Comparison of ENCODE assay signal across 8 cellular contexts in the genomic region with DNA sequence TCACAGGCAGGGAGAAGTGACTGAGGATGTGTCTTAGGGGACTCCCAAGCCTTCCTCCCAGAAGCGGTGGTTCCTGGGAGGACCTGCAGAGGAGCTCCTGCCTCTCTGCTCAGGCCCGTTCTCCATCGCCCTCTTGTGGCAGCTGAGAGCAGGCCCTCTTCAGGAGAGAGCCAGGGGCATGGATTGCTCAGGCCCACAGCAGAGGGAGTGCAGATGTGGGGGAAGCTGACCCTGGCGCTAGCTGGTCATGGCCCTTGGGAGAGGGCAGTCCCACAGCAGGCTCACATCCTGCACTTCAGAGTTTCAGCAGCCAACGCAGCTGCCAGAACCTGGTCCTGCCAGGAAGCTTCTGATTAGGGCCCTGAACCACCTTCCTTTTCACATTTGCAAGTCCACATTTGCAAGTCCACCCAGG.
DNase-seq lines count a peak whose midpoint lies in the region; ATAC-seq and TF ChIP-seq lines count a peak whose summit lies in the region.

No MANE protein-coding gene starts in this region.

- no peaks in the 10 kb centered on the region for H3K27me3 Mint-ChIP-seq in chondrocyte (ENCODE audit: low read depth)

- WGBS in lung, 2 donors, result 32 to 47% methylated on average over 5 of the region's 5 CpGs

- no peak overlapping the region for H3K27ac Mint-ChIP-seq in chondrocyte (ENCODE audit: unreplicated experiment)

- H3K4me1 Mint-ChIP-seq in chondrocyte (ENCODE audit: low read depth), result peaks cover 9% of the 10 kb centered on the region

- peak; percentile 80 for TF ChIP-seq CTCF in chondrocyte (IDR thresholded peaks at IDR 0.05)
- TF ChIP-seq CTCF in lung (IDR thresholded peaks at IDR 0.05; ENCODE audit: control extremely low read depth, extremely low read depth), result peak; percentile 30

- H3K4me3 ChIP-seq in lung, result no peak overlapping the region

- H3K27me3 ChIP-seq in lung (ENCODE audit: control insufficient read depth, insufficient read depth), result no peaks in the 10 kb centered on the region

- peaks cover 0 to 4% of the 10 kb centered on the region in 2 donors for H3K4me1 ChIP-seq in lung (ENCODE audit: control insufficient read depth in 2 of 2, insufficient read depth in 2 of 2, low read length in 2 of 2)

- DNase-seq in NCI-H1436 (lab: John Stamatoyannopoulos, UW), result peak; percentile 54
- DNase-seq in NCI-H1436 treated with DMSO at 0.1 percent for 48 hours (lab: John Stamatoyannopoulos, UW), result no peak
- peak; percentile 49 for DNase-seq in NCI-H2196 (lab: John Stamatoyannopoulos, UW; ENCODE audit: unreplicated experiment)
- peak; percentile 59 for DNase-seq in activated CD4-positive, CD25-positive, alpha-beta regulatory T cell treated with anti-CD3 and anti-CD28 coated beads, Interleukin-2, amount 50 U/mL, for 16 hours (ENCODE audit: low read depth, low spot score)
- no peak for DNase-seq in chondrocyte (ENCODE audit: low spot score)
- DNase-seq in lung (ENCODE audit: low spot score), result peak; percentile 66
- DNase-seq in stimulated activated CD8-positive, alpha-beta memory T cell treated with anti-CD3 and anti-CD28 coated beads, Interleukin-4, amount 100 ng/mL, for 48 hours, result peak; percentile 85

- H3K36me3 Mint-ChIP-seq in chondrocyte (ENCODE audit: low read depth), result no peaks in the 10 kb centered on the region

- H3K9me3 Mint-ChIP-seq in chondrocyte (ENCODE audit: low read depth), result no peaks in the 10 kb centered on the region

- H3K36me3 ChIP-seq in lung (ENCODE audit: control insufficient read depth in 2 of 2, insufficient read depth in 2 of 2, low read length in 2 of 2), result no peaks in the 10 kb centered on the region

- no peak overlapping the region for H3K4me3 Mint-ChIP-seq in chondrocyte (ENCODE audit: unreplicated experiment)

- H3K27ac ChIP-seq in lung (ENCODE audit: low read depth in 1 of 2, low read length in 1 of 2), result peak overlapping the region in 1 of 2 donors; percentile 2

- ATAC-seq in HG02763 (IDR thresholded peaks at IDR 0.05; ENCODE audit: unreplicated experiment), result peak; percentile 41
- ATAC-seq in lung (ENCODE audit: insufficient read depth, low FRiP score), result no peak

- no peaks in the 10 kb centered on the region for H3K9me3 ChIP-seq in lung (ENCODE audit: control insufficient read depth in 2 of 2, insufficient read depth in 1 of 2, low read length in 1 of 2)

Comparison
In these comparisons a context has a peak if more than half of its experiments do, and no peak if none do; other contexts are left out.
1. DNase-seq: peak in NCI-H1436 (single experiment), NCI-H2196 (single experiment), activated CD4-positive, CD25-positive, alpha-beta regulatory T cell treated with anti-CD3 and anti-CD28 coated beads, Interleukin-2, amount 50 U/mL, for 16 hours (single experiment), lung (single experiment) and stimulated activated CD8-positive, alpha-beta memory T cell treated with anti-CD3 and anti-CD28 coated beads, Interleukin-4, amount 100 ng/mL, for 48 hours (single experiment); none in NCI-H1436 treated with DMSO at 0.1 percent for 48 hours (single experiment) and chondrocyte (single experiment).